14 cellular contexts compared by ENCODE assay signal in the genomic region with DNA sequence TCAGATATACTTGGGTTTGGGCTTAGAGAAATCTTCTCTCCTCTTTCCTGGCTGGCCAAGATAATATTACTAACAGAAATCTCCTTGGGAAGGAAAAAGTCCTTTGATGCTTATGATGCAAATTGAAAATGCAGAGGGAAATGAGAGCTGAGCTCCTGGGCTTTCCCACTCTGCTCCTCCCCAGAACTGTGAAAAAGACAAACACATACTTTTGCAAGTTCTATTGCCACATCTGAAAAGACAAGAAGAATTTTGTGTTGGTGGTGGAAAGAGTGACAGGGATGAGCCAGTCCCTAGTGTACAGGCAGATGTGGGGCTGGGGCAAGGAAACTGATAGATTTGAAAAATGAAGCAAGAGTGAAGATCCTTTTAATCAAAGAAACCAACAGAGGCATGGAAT.
DNase-seq lines count a peak whose midpoint lies in the region; ATAC-seq and TF ChIP-seq lines count a peak whose summit lies in the region.
"Had no signal": no experiment of that assay in that cellular context is flagged by ENCODE, and none has a peak within 500 bp of the region (broad histone marks: within the 10 kb centered on the region; RNA-seq: fewer than 3 reads in every experiment).

No MANE protein-coding gene starts in this region.

- H3K36me3 Mint-ChIP-seq in nephron (ENCODE audit: low read depth), result no peaks in the 10 kb centered on the region

- no peaks in the 10 kb centered on the region for H3K36me3 ChIP-seq in GM23248 (ENCODE audit: low read depth)
- no peaks in the 10 kb centered on the region for H3K36me3 ChIP-seq in suprapubic skin
- H3K36me3 ChIP-seq: BLaER1 treated with 17β-estradiol and CSF1 and Interleukin-3, amounts not matched to agents 10 nM and 100 nM had no signal

- H3F3A ChIP-seq in GM23248 (ENCODE audit: insufficient read depth), result peaks cover 9% of the 10 kb centered on the region

- H4K20me1 ChIP-seq in GM23248 (ENCODE audit: insufficient read depth), result no peaks in the 10 kb centered on the region
- H4K20me1 ChIP-seq: BLaER1 treated with 17β-estradiol and CSF1 and Interleukin-3, amounts not matched to agents 10 nM and 100 nM had no signal

- intact Hi-C loops in right cardiac atrium (cut with DNase I), result no loop called here

- DNase-seq in GM23248 (peak; percentile 44), fibroblast of gingiva (ENCODE audit: low read depth) (peak; percentile 26), suprapubic skin (ENCODE audit: low spot score in 2 of 2) (no peak), right cardiac atrium (no peak), NCI-H446 (lab: John Stamatoyannopoulos, UW) (no peak)
- DNase-seq: 8988T; CD4-positive, CD25-positive, alpha-beta regulatory T cell; DMS53; GF-D8; HCEC 1CT; HFFc6 had no signal

- H3K27ac Mint-ChIP-seq in nephron, result peak overlapping the region in 2 of 3 experiments; percentile 4 to 79
- H3K27ac Mint-ChIP-seq: CD4-positive, CD25-positive, alpha-beta regulatory T cell; HFFc6 had no signal

- no peak overlapping the region for H3K4me3 Mint-ChIP-seq in nephron
- H3K4me3 Mint-ChIP-seq: CD4-positive, CD25-positive, alpha-beta regulatory T cell; HFFc6 had no signal

- H3K4me2 ChIP-seq in GM23248 (ENCODE audit: unreplicated experiment), result no peak overlapping the region
- H3K4me2 ChIP-seq: BLaER1 treated with 17β-estradiol and CSF1 and Interleukin-3, amounts not matched to agents 10 nM and 100 nM had no signal

- H3K4me1 ChIP-seq in GM23248 (ENCODE audit: insufficient read depth), result peaks cover 18% of the 10 kb centered on the region
- H3K4me1 ChIP-seq in suprapubic skin, result peaks cover 9% of the 10 kb centered on the region
- H3K4me1 ChIP-seq in right cardiac atrium (ENCODE audit: control insufficient read depth, insufficient read depth, low read length), result peaks cover 3% of the 10 kb centered on the region

- no peak overlapping the region for H2AFZ ChIP-seq in GM23248

- no peak overlapping the region for H3K9ac ChIP-seq in GM23248
- H3K9ac ChIP-seq: BLaER1 treated with 17β-estradiol and CSF1 and Interleukin-3, amounts not matched to agents 10 nM and 100 nM had no signal

- TF ChIP-seq CTCF in nephron (IDR thresholded peaks at IDR 0.05; ENCODE audit: unreplicated experiment in 3 of 3), result no peak
- TF ChIP-seq CTCF in suprapubic skin (IDR thresholded peaks at IDR 0.05), result no peak

- TF ChIP-seq POLR2A in suprapubic skin (IDR thresholded peaks at IDR 0.05), result no peak

- peaks cover 39% of the 10 kb centered on the region for H3K27me3 Mint-ChIP-seq in nephron (ENCODE audit: low read depth)

- H3K4me3 ChIP-seq in GM23248, result no peak overlapping the region
- H3K4me3 ChIP-seq in suprapubic skin, result no peak overlapping the region
- no peak overlapping the region for H3K4me3 ChIP-seq in right cardiac atrium (ENCODE audit: low read length)
- H3K4me3 ChIP-seq: BLaER1 treated with 17β-estradiol and CSF1 and Interleukin-3, amounts not matched to agents 10 nM and 100 nM had no signal

- peaks cover 63% of the 10 kb centered on the region for H3K4me1 Mint-ChIP-seq in nephron
- H3K4me1 Mint-ChIP-seq: CD4-positive, CD25-positive, alpha-beta regulatory T cell had no signal

- no peak for TF ChIP-seq EP300 in suprapubic skin (IDR thresholded peaks at IDR 0.05)

- H3K9me3 Mint-ChIP-seq in nephron, result no peaks in the 10 kb centered on the region
- H3K9me3 Mint-ChIP-seq: HFFc6 had no signal

- H3K27ac ChIP-seq in GM23248, result no peak overlapping the region
- H3K27ac ChIP-seq in suprapubic skin, result peak overlapping the region; percentile 77
- no peak overlapping the region for H3K27ac ChIP-seq in right cardiac atrium (ENCODE audit: low read length)
- H3K27ac ChIP-seq: BLaER1 treated with 17β-estradiol and CSF1 and Interleukin-3, amounts not matched to agents 10 nM and 100 nM had no signal

- no peak for ATAC-seq in right cardiac atrium
- no peak for ATAC-seq in GM19035 (IDR thresholded peaks at IDR 0.05; ENCODE audit: unreplicated experiment)

- in situ Hi-C loops in GM23248 (cut with MboI), result no loop called here

- H3K79me2 ChIP-seq in GM23248 (ENCODE audit: insufficient read depth), result no peaks in the 10 kb centered on the region

- H3K9me3 ChIP-seq in GM23248 (ENCODE audit: low read depth), result no peaks in the 10 kb centered on the region
- no peaks in the 10 kb centered on the region for H3K9me3 ChIP-seq in suprapubic skin
- no peaks in the 10 kb centered on the region for H3K9me3 ChIP-seq in right cardiac atrium (ENCODE audit: control insufficient read depth, low read length)

- H3K9me2 ChIP-seq in GM23248 (ENCODE audit: insufficient read depth), result no peaks in the 10 kb centered on the region

- H3K27me3 ChIP-seq in GM23248 (replicated peaks; ENCODE audit: insufficient read depth) (no peaks in the 10 kb centered on the region), suprapubic skin (peaks cover 6% of the 10 kb centered on the region), right cardiac atrium (ENCODE audit: control insufficient read depth, insufficient read depth) (no peaks in the 10 kb centered on the region)
- H3K27me3 ChIP-seq: BLaER1 treated with 17β-estradiol and CSF1 and Interleukin-3, amounts not matched to agents 10 nM and 100 nM had no signal

Comparison
In these comparisons a context has a peak if more than half of its experiments do, and no peak if none do; other contexts are left out.
1. DNase-seq: peak in GM23248 (single experiment) and fibroblast of gingiva (single experiment); none in suprapubic skin (0 of 2), right cardiac atrium (0 of 3) and NCI-H446 (0 of 2).